ENCODE assay signal across 25 cellular contexts in genomic region chr10:71061472-71061871, GRCh38.
"Had no signal": no experiment of that assay in that cellular context is flagged by ENCODE, and none has a peak within 500 bp of the region (broad histone marks: within the 10 kb centered on the region; RNA-seq: fewer than 3 reads in every experiment).

No MANE protein-coding gene starts in this region.

- H3K27me3 ChIP-seq: ovary, right lobe of liver, testis, tibial artery had no signal

- H3K4me1 ChIP-seq: right lobe of liver had no signal

- H3K4me3 ChIP-seq: lung, mucosa of descending colon, ovary, right lobe of liver, testis, tibial artery had no signal

- H3K36me3 ChIP-seq: ovary, right lobe of liver, tibial artery had no signal

- H3K9me3 Mint-ChIP-seq: effector memory CD8-positive, alpha-beta T cell; memory B cell; mesothelial cell of epicardium; naive B cell; natural killer cell treated with Interleukin-12 subunit alpha and Interleukin-12 subunit beta and Interleukin-15 and Interleukin-18, amount 100 ng/mL, for 72 hours; neural crest cell; type B pancreatic cell had no signal

- DNase-seq: cerebellar nuclear complex; cortex of kidney; effector memory CD8-positive, alpha-beta T cell; head of caudate nucleus; mucosa of descending colon; naive B cell; nucleus accumbens; ovary; right lobe of liver; small intestine; stimulated activated CD4-positive, alpha-beta T cell treated with anti-CD3 and anti-CD28 coated beads, Interleukin-15, amount 100 ng/mL, for 24 hours; stimulated activated CD4-positive, alpha-beta T cell treated with anti-CD3 and anti-CD28 coated beads, Interleukin-4, amount 100 ng/mL, for 1 hour; stimulated activated CD8-positive, alpha-beta memory T cell treated with anti-CD3 and anti-CD28 coated beads, Interleukin-4, amount 100 ng/mL, for 48 hours; stimulated activated naive CD4-positive, alpha-beta T cell; substantia nigra; testis; tibial artery had no signal

- ATAC-seq: effector memory CD8-positive, alpha-beta T cell; left lobe of liver; mucosa of descending colon; right lobe of liver had no signal

- H3K27ac Mint-ChIP-seq: effector memory CD8-positive, alpha-beta T cell; memory B cell; mesothelial cell of epicardium; naive B cell; natural killer cell treated with Interleukin-12 subunit alpha and Interleukin-12 subunit beta and Interleukin-15 and Interleukin-18, amount 100 ng/mL, for 72 hours; progenitor cell of endocrine pancreas; type B pancreatic cell had no signal

- H3K36me3 Mint-ChIP-seq: memory B cell; mesothelial cell of epicardium; naive B cell; natural killer cell treated with Interleukin-12 subunit alpha and Interleukin-12 subunit beta and Interleukin-15 and Interleukin-18, amount 100 ng/mL, for 72 hours; type B pancreatic cell had no signal

- H3K4me3 Mint-ChIP-seq: effector memory CD8-positive, alpha-beta T cell; memory B cell; mesothelial cell of epicardium; naive B cell; natural killer cell treated with Interleukin-12 subunit alpha and Interleukin-12 subunit beta and Interleukin-15 and Interleukin-18, amount 100 ng/mL, for 72 hours; neural crest cell; type B pancreatic cell had no signal

- H3K9me3 ChIP-seq: mucosa of descending colon, ovary, right lobe of liver, testis, tibial artery had no signal

- H3K27ac ChIP-seq: ovary, right lobe of liver, testis, tibial artery had no signal

- H3K4me1 Mint-ChIP-seq: memory B cell, naive B cell had no signal
